Comparison of ENCODE assay signal across 11 cellular contexts in the genomic region with DNA sequence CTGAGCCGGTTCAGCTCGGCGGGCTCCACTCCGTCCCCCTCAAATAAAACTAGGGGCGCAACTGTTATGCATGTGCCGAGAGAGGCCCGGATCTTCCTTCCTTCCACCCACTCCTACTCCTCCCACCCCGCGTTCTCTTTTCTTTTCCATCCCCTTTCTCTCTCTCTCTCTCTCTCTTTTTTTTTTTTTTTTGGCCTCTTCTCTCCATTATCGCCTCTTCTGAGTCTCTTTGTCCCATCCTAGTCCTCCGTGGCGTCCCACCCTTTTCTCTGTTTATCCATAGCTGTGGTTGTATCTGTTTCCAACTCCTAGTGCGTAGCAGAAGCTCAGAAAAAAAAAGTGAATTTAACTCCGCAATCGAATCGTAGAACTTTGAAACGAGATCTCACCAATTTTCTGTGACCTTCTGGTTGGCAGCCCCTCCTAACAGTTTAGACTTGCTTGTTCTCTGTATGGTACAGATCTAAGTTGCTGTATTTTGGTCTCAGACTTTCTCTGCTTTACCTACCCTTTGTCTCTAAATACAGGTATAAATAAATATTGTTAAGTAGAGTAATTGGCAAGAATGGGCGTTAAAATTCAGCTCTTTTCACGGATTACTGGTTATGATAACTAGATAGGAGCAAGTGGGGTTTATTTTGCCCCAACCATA. TPM values are rescaled to one million over a fixed set of nuclear protein-coding genes. Genes with fewer than 3 reads are reported as not detected.
A peak's percentile ranks its signal among the peaks of the same experiment; 100 is the strongest.
DNase-seq lines count a peak whose midpoint lies in the region; ATAC-seq lines count a peak whose summit lies in the region.
"Had no signal": no experiment of that assay in that cellular context is flagged by ENCODE, and none has a peak within 500 bp of the region (broad histone marks: within the 10 kb centered on the region; RNA-seq: fewer than 3 reads in every experiment).

No MANE protein-coding gene starts in this region.

- H3K9me3 ChIP-seq in iPS-15b (ENCODE audit: control insufficient read depth, insufficient read depth, low read length) = no peaks in the 10 kb centered on the region

- H3K4me3 Mint-ChIP-seq in activated T-cell treated with anti-CD3 and anti-CD28 coated beads, Interleukin-2, amount 50 U/mL, for 24 hours = peak overlapping the region; percentile 33
- H3K4me3 Mint-ChIP-seq in T-cell = peak overlapping the region; percentile 22 to 65 (median 34)
- H3K4me3 Mint-ChIP-seq in stimulated activated memory B cell treated with anti-CD40 and anti-IgM and Interleukin-4, amounts not matched to agents 10 μg/mL and 1 μg/mL and 100 μg/mL, for 72 hours = peak overlapping the region; percentile 65

- H3K27me3 Mint-ChIP-seq in activated T-cell treated with anti-CD3 and anti-CD28 coated beads, Interleukin-2, amount 50 U/mL, for 24 hours = peaks cover 88% of the 10 kb centered on the region
- peaks cover 64 to 82% of the 10 kb centered on the region in 2 donors for H3K27me3 Mint-ChIP-seq in T-cell
- H3K27me3 Mint-ChIP-seq in stimulated activated memory B cell treated with anti-CD40 and anti-IgM and Interleukin-4, amounts not matched to agents 10 μg/mL and 1 μg/mL and 100 μg/mL, for 72 hours = peaks cover 90% of the 10 kb centered on the region

- H3K36me3 ChIP-seq in iPS-15b (ENCODE audit: control insufficient read depth, insufficient read depth, low read length) = no peaks in the 10 kb centered on the region

- no peaks in the 10 kb centered on the region for H3K36me3 Mint-ChIP-seq in activated T-cell treated with anti-CD3 and anti-CD28 coated beads, Interleukin-2, amount 50 U/mL, for 24 hours (ENCODE audit: low read depth)
- H3K36me3 Mint-ChIP-seq in T-cell = no peaks in the 10 kb centered on the region
- H3K36me3 Mint-ChIP-seq in stimulated activated memory B cell treated with anti-CD40 and anti-IgM and Interleukin-4, amounts not matched to agents 10 μg/mL and 1 μg/mL and 100 μg/mL, for 72 hours = no peaks in the 10 kb centered on the region

- CTCF ChIA-PET in T-cell (lab: Charles Lee) = interaction anchor here (0.7 kb wide), 3 partner anchors 10 to 114 kb away, joined by 3 to 5 read pairs (median 4); no protein-coding TSS in a partner anchor

- H3K9me3 Mint-ChIP-seq in activated T-cell treated with anti-CD3 and anti-CD28 coated beads, Interleukin-2, amount 50 U/mL, for 24 hours = no peaks in the 10 kb centered on the region
- no peaks in the 10 kb centered on the region for H3K9me3 Mint-ChIP-seq in T-cell
- H3K9me3 Mint-ChIP-seq in stimulated activated memory B cell treated with anti-CD40 and anti-IgM and Interleukin-4, amounts not matched to agents 10 μg/mL and 1 μg/mL and 100 μg/mL, for 72 hours = peaks cover 2% of the 10 kb centered on the region

- no peak overlapping the region for H3K27ac Mint-ChIP-seq in activated T-cell treated with anti-CD3 and anti-CD28 coated beads, Interleukin-2, amount 50 U/mL, for 24 hours
- H3K27ac Mint-ChIP-seq in T-cell = peak overlapping the region in 1 of 2 donors; percentile 2
- H3K27ac Mint-ChIP-seq in stimulated activated memory B cell treated with anti-CD40 and anti-IgM and Interleukin-4, amounts not matched to agents 10 μg/mL and 1 μg/mL and 100 μg/mL, for 72 hours = peak overlapping the region; percentile 22

- H3K9ac ChIP-seq in iPS-15b (ENCODE audit: low read depth, low read length) = no peak overlapping the region

- peaks cover 93% of the 10 kb centered on the region for H3K27me3 ChIP-seq in iPS-15b (ENCODE audit: control insufficient read depth, insufficient read depth, low read length)

- peaks cover 9% of the 10 kb centered on the region for H3K4me1 ChIP-seq in iPS-15b (ENCODE audit: control insufficient read depth, insufficient read depth, low read length)

- peak overlapping the region; percentile 53 for H3K4me3 ChIP-seq in iPS-15b (ENCODE audit: low read depth, low read length)

- no peak for DNase-seq in activated T-cell treated with anti-CD3 and anti-CD28 coated beads, Interleukin-2, amount 50 U/mL, for 24 hours
- DNase-seq in activated T-cell treated with anti-CD3 and anti-CD28 coated beads for 4 hours = no peak
- no peak for DNase-seq in T-cell
- no peak for DNase-seq in pons (ENCODE audit: low spot score)
- DNase-seq: activated gamma-delta T cell treated with Interleukin-2 at 50 U/mL for 16 hours; effector CD8-positive, alpha-beta T cell; nucleus accumbens had no signal

- peaks cover 37% of the 10 kb centered on the region for H3K4me1 Mint-ChIP-seq in activated T-cell treated with anti-CD3 and anti-CD28 coated beads, Interleukin-2, amount 50 U/mL, for 24 hours (ENCODE audit: low read depth)
- H3K4me1 Mint-ChIP-seq in T-cell = peaks cover 28 to 47% (median 39%) of the 10 kb centered on the region in 3 donors
- peaks cover 48% of the 10 kb centered on the region for H3K4me1 Mint-ChIP-seq in stimulated activated memory B cell treated with anti-CD40 and anti-IgM and Interleukin-4, amounts not matched to agents 10 μg/mL and 1 μg/mL and 100 μg/mL, for 72 hours

- POLR2A ChIA-PET in T-cell (lab: Charles Lee) = interaction anchor here in 1 of 2 donors (0.7 kb wide), 1 partner anchor 33 kb away, joined by 10 read pairs; no protein-coding TSS in a partner anchor

- ATAC-seq in T-cell (replicated peaks in 1 of 4) = no peak
- no peak for ATAC-seq in stimulated activated memory B cell treated with anti-CD40 and anti-IgM and Interleukin-4, amounts not matched to agents 10 μg/mL and 1 μg/mL and 100 μg/mL, for 72 hours
- no peak for ATAC-seq in HG03439 (IDR thresholded peaks at IDR 0.05; ENCODE audit: unreplicated experiment)
- ATAC-seq in HG02642 (IDR thresholded peaks at IDR 0.05; ENCODE audit: poor library complexity, unreplicated experiment) = no peak

RNA-seq across cellular contexts. Expression of a gene that starts 3.6 kb away (rescaled TPM):
- not detected for total RNA-seq in T-cell

RNA-seq across cellular contexts. Expression of a gene that starts 48.8 kb away (rescaled TPM):
- not detected for total RNA-seq in T-cell

RNA-seq across cellular contexts. Expression of a gene that starts 49.7 kb away (rescaled TPM):
- total RNA-seq in T-cell = not detected
